10 cellular contexts compared by ENCODE assay signal in genomic region chr1:185526318-185527307, GRCh38.
DNase-seq lines count a peak whose midpoint lies in the region; ATAC-seq and TF ChIP-seq lines count a peak whose summit lies in the region.
"Had no signal": no experiment of that assay in that cellular context is flagged by ENCODE, and none has a peak within 500 bp of the region (broad histone marks: within the 10 kb centered on the region; RNA-seq: fewer than 3 reads in every experiment).

No MANE protein-coding gene starts in this region.

- no peaks in the 10 kb centered on the region for H3K9me3 ChIP-seq in tibial nerve

- TF ChIP-seq POLR2A in tibial nerve (IDR thresholded peaks at IDR 0.05): no peak

- no peaks in the 10 kb centered on the region for H3K27me3 ChIP-seq in tibial nerve

- DNase-seq in GM12865 (ENCODE audit: low read depth) (peak; percentile 61), MV-4-11 (lab: John Stamatoyannopoulos, UW) (peak; percentile 52), T-helper 9 cell (no peak), tibial nerve (ENCODE audit: low spot score in 2 of 2) (no peak)
- no peak for DNase-seq in activated T-cell treated with anti-CD3 and anti-CD28 coated beads, Interleukin-2, amount 50 U/mL, for 48 hours
- DNase-seq in stimulated activated CD8-positive, alpha-beta memory T cell treated with anti-CD3 and anti-CD28 coated beads, Interleukin-4, amount 100 ng/mL, for 48 hours: no peak
- DNase-seq: nucleus accumbens had no signal

- no peak overlapping the region for H3K27ac ChIP-seq in tibial nerve
- H3K27ac ChIP-seq: VCaP had no signal

- no peak for TF ChIP-seq CTCF in GM12865 (IDR thresholded peaks at IDR 0.05; ENCODE audit: insufficient read depth, low read depth, low read length, missing control alignments)
- TF ChIP-seq CTCF in tibial nerve (IDR thresholded peaks at IDR 0.05): no peak

- H3K4me3 ChIP-seq in GM12865 (ENCODE audit: low read depth, low read length): no peak overlapping the region
- H3K4me3 ChIP-seq in tibial nerve: no peak overlapping the region

- no peaks in the 10 kb centered on the region for H3K4me1 ChIP-seq in tibial nerve

- no peak for TF ChIP-seq EP300 in tibial nerve (IDR thresholded peaks at IDR 0.05)

- no peaks in the 10 kb centered on the region for H3K36me3 ChIP-seq in tibial nerve

- WGBS in tibial nerve, 2 donors: 87 to 91% methylated on average over 1 of the region's 1 CpG

- ATAC-seq in GM19452 (IDR thresholded peaks at IDR 0.05; ENCODE audit: unreplicated experiment): peak; percentile 100
- ATAC-seq in HG02943 (IDR thresholded peaks at IDR 0.05; ENCODE audit: low read depth, unreplicated experiment): peak; percentile 99

Comparison
In these comparisons a context has a peak if more than half of its experiments do, and no peak if none do; other contexts are left out.
1. DNase-seq: peak in GM12865 (single experiment) and MV-4-11 (single experiment); none in T-helper 9 cell (single experiment), tibial nerve (0 of 2), activated T-cell treated with anti-CD3 and anti-CD28 coated beads, Interleukin-2, amount 50 U/mL, for 48 hours (0 of 2) and stimulated activated CD8-positive, alpha-beta memory T cell treated with anti-CD3 and anti-CD28 coated beads, Interleukin-4, amount 100 ng/mL, for 48 hours (single experiment).